ENCODE assay signal across 24 cellular contexts in the genomic region with DNA sequence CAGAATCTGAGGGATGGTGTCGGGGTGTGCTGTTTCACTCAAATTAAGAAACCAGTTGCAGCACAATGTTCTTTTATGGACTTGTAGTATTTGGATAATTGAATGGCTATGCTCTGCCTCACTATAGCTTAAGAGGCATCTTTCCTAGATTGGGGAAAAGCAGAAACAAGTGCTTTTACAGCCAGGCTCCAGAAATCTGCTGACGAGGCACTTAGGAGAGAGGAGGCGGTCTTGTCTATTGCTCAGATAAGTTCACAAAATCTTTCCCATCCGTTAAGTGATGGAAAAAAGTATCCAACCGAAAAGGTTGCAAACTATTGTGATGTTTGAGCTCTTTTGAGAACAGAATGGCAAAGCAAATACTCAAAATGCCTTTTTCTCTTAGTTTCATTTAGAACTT.
"Had no signal": no experiment of that assay in that cellular context is flagged by ENCODE, and none has a peak within 500 bp of the region (broad histone marks: within the 10 kb centered on the region; RNA-seq: fewer than 3 reads in every experiment).

No MANE protein-coding gene starts in this region.

- H3K9me3 ChIP-seq: mucosa of descending colon, prostate gland, spleen, testis, tibial artery had no signal

- H3K4me1 ChIP-seq: foreskin keratinocyte, prostate gland, spleen, testis, tibial artery had no signal

- H3K36me3 ChIP-seq: prostate gland, spleen, tibial artery had no signal

- H3K27me3 Mint-ChIP-seq: dendritic cell treated with granulocyte-macrophage colony-stimulating factor and Interleukin-4, amounts not matched to agents 40 ng/mL and 50 ng/mL, for 4 days; naive B cell; stimulated activated memory B cell treated with anti-CD40 and anti-IgM and Interleukin-4, amounts not matched to agents 10 μg/mL and 1 μg/mL and 100 μg/mL, for 72 hours had no signal

- ATAC-seq: esophagus mucosa; foreskin keratinocyte; mucosa of descending colon; natural killer cell treated with Interleukin-12 subunit alpha and Interleukin-12 subunit beta and Interleukin-15 and Interleukin-18, amount 100 ng/mL, for 72 hours; right cardiac atrium; stimulated activated memory B cell treated with anti-CD40 and anti-IgM and Interleukin-4, amounts not matched to agents 10 μg/mL and 1 μg/mL and 100 μg/mL, for 72 hours; stimulated activated naive CD8-positive, alpha-beta T cell treated with anti-CD3 and anti-CD28 coated beads, Interleukin-15, Interleukin-2, amounts not matched to agents 100 U/mL and 50 U/mL, for 24 hours had no signal

- H3K27ac ChIP-seq: epithelial cell of prostate, foreskin keratinocyte, prostate gland, skin epidermis, spleen, testis, tibial artery had no signal

- H3K4me1 Mint-ChIP-seq: naive B cell; stimulated activated memory B cell treated with anti-CD40 and anti-IgM and Interleukin-4, amounts not matched to agents 10 μg/mL and 1 μg/mL and 100 μg/mL, for 72 hours had no signal

- H3K4me3 Mint-ChIP-seq: dendritic cell treated with granulocyte-macrophage colony-stimulating factor and Interleukin-4, amounts not matched to agents 40 ng/mL and 50 ng/mL, for 4 days; endodermal cell; naive B cell; natural killer cell treated with Interleukin-12 subunit alpha and Interleukin-12 subunit beta and Interleukin-15 and Interleukin-18, amount 100 ng/mL, for 72 hours; stimulated activated memory B cell treated with anti-CD40 and anti-IgM and Interleukin-4, amounts not matched to agents 10 μg/mL and 1 μg/mL and 100 μg/mL, for 72 hours; type B pancreatic cell had no signal

- DNase-seq: effector CD8-positive, alpha-beta T cell; endodermal cell; foreskin keratinocyte; mesenchymal stem cell; mucosa of descending colon; naive B cell; nucleus accumbens; right cardiac atrium; spleen; stimulated activated CD4-positive, alpha-beta T cell treated with anti-CD3 and anti-CD28 coated beads, Interleukin-4, amount 100 ng/mL, for 4 hours; stimulated activated naive CD8-positive, alpha-beta T cell treated with anti-CD3 and anti-CD28 coated beads, Interleukin-15, Interleukin-2, amounts not matched to agents 100 U/mL and 50 U/mL, for 24 hours; substantia nigra; testis; tibial artery had no signal

- H3K27me3 ChIP-seq: foreskin keratinocyte, spleen, testis, tibial artery had no signal

- H3K4me3 ChIP-seq: lung, mucosa of descending colon, prostate gland, skin epidermis, spleen, testis, tibial artery had no signal

- H3K9me3 Mint-ChIP-seq: dendritic cell treated with granulocyte-macrophage colony-stimulating factor and Interleukin-4, amounts not matched to agents 40 ng/mL and 50 ng/mL, for 4 days; endodermal cell; mesothelial cell of epicardium; natural killer cell treated with Interleukin-12 subunit alpha and Interleukin-12 subunit beta and Interleukin-15 and Interleukin-18, amount 100 ng/mL, for 72 hours; type B pancreatic cell had no signal

- H3K27ac Mint-ChIP-seq: dendritic cell treated with granulocyte-macrophage colony-stimulating factor and Interleukin-4, amounts not matched to agents 40 ng/mL and 50 ng/mL, for 4 days; endodermal cell; naive B cell; natural killer cell treated with Interleukin-12 subunit alpha and Interleukin-12 subunit beta and Interleukin-15 and Interleukin-18, amount 100 ng/mL, for 72 hours; stimulated activated memory B cell treated with anti-CD40 and anti-IgM and Interleukin-4, amounts not matched to agents 10 μg/mL and 1 μg/mL and 100 μg/mL, for 72 hours; type B pancreatic cell had no signal

- H3K36me3 Mint-ChIP-seq: mesothelial cell of epicardium; naive B cell; natural killer cell treated with Interleukin-12 subunit alpha and Interleukin-12 subunit beta and Interleukin-15 and Interleukin-18, amount 100 ng/mL, for 72 hours; stimulated activated memory B cell treated with anti-CD40 and anti-IgM and Interleukin-4, amounts not matched to agents 10 μg/mL and 1 μg/mL and 100 μg/mL, for 72 hours; type B pancreatic cell had no signal
